ENCODE assay signal across 8 cellular contexts in genomic region chr16:71807905-71808592, GRCh38. TPM values are rescaled to one million over a fixed set of nuclear protein-coding genes. Genes with fewer than 3 reads are reported as not detected.
DNase-seq lines count a peak whose midpoint lies in the region; ATAC-seq and TF ChIP-seq lines count a peak whose summit lies in the region.

No MANE protein-coding gene starts in this region.

- peaks cover 16 to 48% (median 29%) of the 10 kb centered on the region in 4 donors for H3K4me1 Mint-ChIP-seq in CD4-positive, CD25-positive, alpha-beta regulatory T cell
- H3K4me1 Mint-ChIP-seq in naive thymus-derived CD8-positive, alpha-beta T cell, result peaks cover 10 to 53% (median 45%) of the 10 kb centered on the region in 4 donors

- no peak for DNase-seq in CD4-positive, CD25-positive, alpha-beta regulatory T cell
- peak; percentile 68 for DNase-seq in activated CD4-positive, CD25-positive, alpha-beta regulatory T cell treated with anti-CD3 and anti-CD28 coated beads, Interleukin-2, amount 50 U/mL, for 72 hours
- DNase-seq in esophagus muscularis mucosa (ENCODE audit: extremely low spot score) (peak; percentile 93), tibial nerve (ENCODE audit: low spot score in 2 of 2) (no peak), NCI-H1436 (lab: John Stamatoyannopoulos, UW) (no peak)
- DNase-seq in naive thymus-derived CD8-positive, alpha-beta T cell, result no peak

- H3K27me3 Mint-ChIP-seq in CD4-positive, CD25-positive, alpha-beta regulatory T cell, result peaks cover 11% of the 10 kb centered on the region
- no peaks in the 10 kb centered on the region for H3K27me3 Mint-ChIP-seq in naive thymus-derived CD8-positive, alpha-beta T cell

- under 1% methylated on average over 26 of the region's 44 CpGs for WGBS in esophagus muscularis mucosa
- 0 to 1% methylated on average over 31 to 44 of the region's 44 CpGs for WGBS in tibial nerve, 2 donors

- TF ChIP-seq EP300 in esophagus muscularis mucosa (IDR thresholded peaks at IDR 0.05), result no peak
- no peak for TF ChIP-seq EP300 in tibial nerve (IDR thresholded peaks at IDR 0.05)

- H3K9me3 Mint-ChIP-seq in CD4-positive, CD25-positive, alpha-beta regulatory T cell, result no peaks in the 10 kb centered on the region
- no peaks in the 10 kb centered on the region for H3K9me3 Mint-ChIP-seq in naive thymus-derived CD8-positive, alpha-beta T cell

- H3K4me1 ChIP-seq in CD4-positive, CD25-positive, alpha-beta regulatory T cell (ENCODE audit: control insufficient read depth, insufficient read depth, low read length, poor library complexity, severe bottlenecking), result peaks cover 32% of the 10 kb centered on the region
- H3K4me1 ChIP-seq in esophagus muscularis mucosa (peaks cover 32 to 51% (median 46%) of the 10 kb centered on the region in 4 donors), tibial nerve (peaks cover 0 to 43% (median 16%) of the 10 kb centered on the region in 4 donors)

- H3K4me3 Mint-ChIP-seq in CD4-positive, CD25-positive, alpha-beta regulatory T cell, result peak overlapping the region; percentile 96 to 100 (median 98)
- peak overlapping the region; percentile 92 to 100 (median 98) for H3K4me3 Mint-ChIP-seq in naive thymus-derived CD8-positive, alpha-beta T cell

- no peaks in the 10 kb centered on the region for H3K9me3 ChIP-seq in CD4-positive, CD25-positive, alpha-beta regulatory T cell (ENCODE audit: control insufficient read depth in 2 of 2, low read length in 2 of 2)
- H3K9me3 ChIP-seq in esophagus muscularis mucosa (no peaks in the 10 kb centered on the region), tibial nerve (no peaks in the 10 kb centered on the region)

- POLR2A ChIA-PET in naive thymus-derived CD8-positive, alpha-beta T cell (lab: Charles Lee), result interaction anchor here (1.1 to 6.2 kb wide), 9 partner anchors 13 to 243 kb away, joined by 3 to 76 read pairs (median 6); partner anchors contain the start of genes ATXN1L, IST1 and ZNF821

- peak overlapping the region; percentile 99 for H3K27ac ChIP-seq in CD4-positive, CD25-positive, alpha-beta regulatory T cell (ENCODE audit: insufficient read depth, low read length, poor library complexity, severe bottlenecking)
- H3K27ac ChIP-seq in esophagus muscularis mucosa (replicated peaks in 1 of 4) (peak overlapping the region; percentile 98 to 100 (median 98)), tibial nerve (peak overlapping the region; percentile 89 to 99 (median 96))

- H3K36me3 Mint-ChIP-seq in CD4-positive, CD25-positive, alpha-beta regulatory T cell, result peaks cover 9% of the 10 kb centered on the region
- H3K36me3 Mint-ChIP-seq in naive thymus-derived CD8-positive, alpha-beta T cell, result peaks cover 0 to 18% (median 3%) of the 10 kb centered on the region in 3 donors

- ATAC-seq in CD4-positive, CD25-positive, alpha-beta regulatory T cell (ENCODE audit: low read depth in 2 of 2), result peak; percentile 3 to 4
- ATAC-seq in GM19455 (IDR thresholded peaks at IDR 0.05; ENCODE audit: unreplicated experiment), result peak; percentile 38
- ATAC-seq in HG03558 (IDR thresholded peaks at IDR 0.05; ENCODE audit: extremely low read depth, unreplicated experiment), result peak; percentile 22
- ATAC-seq in naive thymus-derived CD8-positive, alpha-beta T cell, result peak; percentile 16 to 17

- H3K27ac Mint-ChIP-seq in CD4-positive, CD25-positive, alpha-beta regulatory T cell, result peak overlapping the region; percentile 100
- H3K27ac Mint-ChIP-seq in naive thymus-derived CD8-positive, alpha-beta T cell, result peak overlapping the region; percentile 99 to 100 (median 100)

- intact Hi-C loops in esophagus muscularis mucosa (cut with DNase I), result loop anchor here (2.0 to 5.0 kb wide), 4 partner anchors 39 to 89 kb away; partner anchors contain the start of genes IST1 and PHLPP2

- TF ChIP-seq POLR2A in esophagus muscularis mucosa (IDR thresholded peaks at IDR 0.05; ENCODE audit: low read depth), result no peak
- TF ChIP-seq POLR2A in tibial nerve (IDR thresholded peaks at IDR 0.05), result no peak

- H3K36me3 ChIP-seq in CD4-positive, CD25-positive, alpha-beta regulatory T cell (ENCODE audit: control insufficient read depth, insufficient read depth, low read length), result peaks cover 5% of the 10 kb centered on the region
- H3K36me3 ChIP-seq in esophagus muscularis mucosa (peaks cover 0 to 18% (median 12%) of the 10 kb centered on the region in 4 donors), tibial nerve (peaks cover 0 to 14% (median 0%) of the 10 kb centered on the region in 3 donors)

- TF ChIP-seq CTCF in esophagus muscularis mucosa (IDR thresholded peaks at IDR 0.05), result no peak
- TF ChIP-seq CTCF in tibial nerve (IDR thresholded peaks at IDR 0.05), result no peak

- peak overlapping the region; percentile 98 for H3K4me3 ChIP-seq in CD4-positive, CD25-positive, alpha-beta regulatory T cell (ENCODE audit: low read depth, low read length)
- H3K4me3 ChIP-seq in esophagus muscularis mucosa (peak overlapping the region; percentile 85 to 99 (median 95)), tibial nerve (peak overlapping the region; percentile 72 to 96 (median 85))

- no peaks in the 10 kb centered on the region for H3K27me3 ChIP-seq in CD4-positive, CD25-positive, alpha-beta regulatory T cell (ENCODE audit: control insufficient read depth, insufficient read depth, low read length)
- H3K27me3 ChIP-seq in esophagus muscularis mucosa (no peaks in the 10 kb centered on the region), tibial nerve (no peaks in the 10 kb centered on the region)

RNA-seq across cellular contexts. Expression of gene AP1G1, which starts 0.6 kb away (rescaled TPM):
- 190 TPM for total RNA-seq in CD4-positive, CD25-positive, alpha-beta regulatory T cell
- polyA plus RNA-seq in CD4-positive, CD25-positive, alpha-beta regulatory T cell, result 10 to 100 TPM; 11.7 to 13.9 (median 12.8) TPM
- total RNA-seq in esophagus muscularis mucosa, result 10 to 100 TPM; 45.9 to 56.9 (median 51.5) TPM
- total RNA-seq in naive thymus-derived CD8-positive, alpha-beta T cell, result 100 to 1,000 TPM; 107 to 110 TPM
- 1 to 10 TPM; 6.2 to 9.5 (median 9.1) TPM for polyA plus RNA-seq in naive thymus-derived CD8-positive, alpha-beta T cell
- total RNA-seq in tibial nerve, result 100 to 1,000 TPM in 1 of 4 donors, 10 to 100 TPM in 3; 68.4 to 100 (median 95.6) TPM

RNA-seq across cellular contexts. Expression of gene ATXN1L, which starts 37.7 kb away (rescaled TPM):
- 46.8 TPM for total RNA-seq in CD4-positive, CD25-positive, alpha-beta regulatory T cell
- polyA plus RNA-seq in CD4-positive, CD25-positive, alpha-beta regulatory T cell, result 10 to 100 TPM in 2 of 4 donors, 1 to 10 TPM in 2; 7.7 to 14.0 (median 10.3) TPM
- total RNA-seq in esophagus muscularis mucosa (10 to 100 TPM; 32.8 to 54.6 (median 42.9) TPM), tibial nerve (10 to 100 TPM; 24.9 to 35.1 (median 30.0) TPM)
- total RNA-seq in naive thymus-derived CD8-positive, alpha-beta T cell, result 10 to 100 TPM; 34.2 to 35.6 TPM
- 1 to 10 TPM; 4.8 to 8.5 (median 7.5) TPM for polyA plus RNA-seq in naive thymus-derived CD8-positive, alpha-beta T cell

Comparison
In these comparisons a context has a peak if more than half of its experiments do, and no peak if none do; other contexts are left out.
1. DNase-seq: peak in activated CD4-positive, CD25-positive, alpha-beta regulatory T cell treated with anti-CD3 and anti-CD28 coated beads, Interleukin-2, amount 50 U/mL, for 72 hours (single experiment) and esophagus muscularis mucosa (single experiment); none in CD4-positive, CD25-positive, alpha-beta regulatory T cell (0 of 3), naive thymus-derived CD8-positive, alpha-beta T cell (0 of 10), tibial nerve (0 of 2) and NCI-H1436 (single experiment).
2. Peak in every context shown above with its lines, with median percentiles within 50 percentile points of each other: ATAC-seq, H3K27ac ChIP-seq and H3K4me3 ChIP-seq.